25 cellular contexts compared by ENCODE assay signal in the genomic region with DNA sequence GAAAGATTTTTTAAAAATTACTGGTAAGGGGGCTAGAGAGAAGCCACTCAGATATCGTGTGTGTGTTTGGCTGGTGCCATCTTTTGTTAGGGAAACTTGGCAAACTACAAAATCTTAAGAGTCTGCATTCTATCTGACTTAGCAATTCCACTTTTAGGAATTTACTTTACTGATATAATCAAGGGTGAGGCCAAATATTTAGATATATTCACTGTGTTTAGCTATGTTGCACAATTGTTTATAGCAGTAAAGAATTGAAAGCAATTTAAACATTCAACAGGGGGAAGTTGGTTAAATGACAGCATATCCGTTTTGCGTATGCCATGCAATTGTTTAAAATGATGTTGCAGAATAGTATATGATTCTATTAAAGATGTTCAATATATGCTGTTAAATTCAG.
"Had no signal": no experiment of that assay in that cellular context is flagged by ENCODE, and none has a peak within 500 bp of the region (broad histone marks: within the 10 kb centered on the region; RNA-seq: fewer than 3 reads in every experiment).

No MANE protein-coding gene starts in this region.

- ATAC-seq: activated CD4-positive, CD25-positive, alpha-beta regulatory T cell treated with anti-CD3 and anti-CD28 coated beads, Interleukin-2, amount 50 U/mL, for 24 hours; activated CD8-positive, alpha-beta T cell treated with anti-CD3 and anti-CD28 coated beads for 36 hours; activated T-cell treated with anti-CD3 and anti-CD28 coated beads, Interleukin-2, amount 50 U/mL, for 72 hours; SK-N-SH treated with all-trans-retinoic acid at 6 μM for 48 hours had no signal

- H3K4me3 ChIP-seq: adrenal gland, breast epithelium, SJSA1 had no signal

- H3K27ac Mint-ChIP-seq: activated CD8-positive, alpha-beta T cell treated with anti-CD3 and anti-CD28 coated beads for 36 hours; activated naive CD4-positive, alpha-beta T cell treated with anti-CD3 and anti-CD28 coated beads, Interleukin-2, amount 10 ng/mL, durations not matched to agents 7 days and 5 days; activated naive CD8-positive, alpha-beta T cell treated with anti-CD3 and anti-CD28 coated beads for 36 hours; activated T-cell treated with anti-CD3 and anti-CD28 coated beads, Interleukin-2, amount 50 U/mL, for 72 hours; activated T-helper 2 cell treated with anti-CD3 and anti-CD28 coated beads, Interferon-gamma antibody, Interleukin-2, Interleukin-4, amounts not matched to agents 10 μg/mL and 5 μg/mL and 100 μg/mL, durations not matched to agents 14 hours and 24 hours and 36 hours; T-helper 1 cell treated with Interleukin-12 subunit alpha and Interleukin-12 subunit beta and Interleukin-4 antibody, amounts not matched to agents 30 μg/mL and 1 μg/mL, for 36 hours had no signal

- H3K36me3 Mint-ChIP-seq: activated naive CD4-positive, alpha-beta T cell treated with anti-CD3 and anti-CD28 coated beads, Interleukin-2, amount 10 ng/mL, durations not matched to agents 7 days and 5 days; activated naive CD8-positive, alpha-beta T cell treated with anti-CD3 and anti-CD28 coated beads for 36 hours had no signal

- H3K4me3 Mint-ChIP-seq: activated CD8-positive, alpha-beta T cell treated with anti-CD3 and anti-CD28 coated beads for 36 hours; activated naive CD4-positive, alpha-beta T cell treated with anti-CD3 and anti-CD28 coated beads, Interleukin-2, amount 10 ng/mL, durations not matched to agents 7 days and 5 days; activated naive CD8-positive, alpha-beta T cell treated with anti-CD3 and anti-CD28 coated beads for 36 hours; activated T-cell treated with anti-CD3 and anti-CD28 coated beads, Interleukin-2, amount 50 U/mL, for 72 hours; T-helper 1 cell treated with Interleukin-12 subunit alpha and Interleukin-12 subunit beta and Interleukin-4 antibody, amounts not matched to agents 30 μg/mL and 1 μg/mL, for 36 hours had no signal

- H3K4me1 Mint-ChIP-seq: activated naive CD4-positive, alpha-beta T cell treated with anti-CD3 and anti-CD28 coated beads, Interleukin-2, amount 10 ng/mL, durations not matched to agents 7 days and 5 days had no signal

- H3K27me3 Mint-ChIP-seq: activated naive CD8-positive, alpha-beta T cell treated with anti-CD3 and anti-CD28 coated beads for 36 hours had no signal

- DNase-seq: activated CD4-positive, alpha-beta T cell treated with anti-CD3 and anti-CD28 coated beads for 4 hours; activated CD8-positive, alpha-beta memory T cell treated with anti-CD3 and anti-CD28 coated beads, Interleukin-2, amount 50 U/mL, for 4 hours; activated CD8-positive, alpha-beta T cell treated with anti-CD3 and anti-CD28 coated beads for 36 hours; activated gamma-delta T cell treated with Interleukin-2 at 50 U/mL for 16 hours; activated naive CD4-positive, alpha-beta T cell treated with anti-CD3 and anti-CD28 coated beads, Interleukin-2, amount 10 ng/mL, durations not matched to agents 7 days and 5 days; activated naive CD8-positive, alpha-beta T cell treated with anti-CD3 and anti-CD28 coated beads for 36 hours; activated T-cell treated with anti-CD3 and anti-CD28 coated beads, Interleukin-2, amount 50 U/mL, for 72 hours; adrenal gland; aorta; caudate nucleus; KG1; NCI-H1092; NCI-H1417; NCI-H1930; NCI-H345; NCI-H510A; NCI-H526 treated with DMSO at 0.1 percent for 48 hours; NCI-H82; SHP77 had no signal

- H3K9me3 Mint-ChIP-seq: activated CD8-positive, alpha-beta T cell treated with anti-CD3 and anti-CD28 coated beads for 36 hours; activated naive CD4-positive, alpha-beta T cell treated with anti-CD3 and anti-CD28 coated beads, Interleukin-2, amount 10 ng/mL, durations not matched to agents 7 days and 5 days; activated T-cell treated with anti-CD3 and anti-CD28 coated beads, Interleukin-2, amount 50 U/mL, for 72 hours; T-helper 1 cell treated with Interleukin-12 subunit alpha and Interleukin-12 subunit beta and Interleukin-4 antibody, amounts not matched to agents 30 μg/mL and 1 μg/mL, for 36 hours had no signal
